9 cellular contexts compared by ENCODE assay signal in genomic region chr1:182430263-182431068, GRCh38. TPM values are rescaled to one million over a fixed set of nuclear protein-coding genes. Genes with fewer than 3 reads are reported as not detected.
DNase-seq lines count a peak whose midpoint lies in the region; ATAC-seq, FAIRE-seq and TF ChIP-seq lines count a peak whose summit lies in the region.
"Had no signal": no experiment of that assay in that cellular context is flagged by ENCODE, and none has a peak within 500 bp of the region (broad histone marks: within the 10 kb centered on the region; RNA-seq: fewer than 3 reads in every experiment).

No MANE protein-coding gene starts in this region.

- H3K27me3 Mint-ChIP-seq in natural killer cell (ENCODE audit: low read depth in 2 of 2): peaks cover 0 to 8% of the 10 kb centered on the region in 2 donors

- H3K27me3 ChIP-seq in trophoblast cell (ENCODE audit: insufficient read depth, low read length): no peaks in the 10 kb centered on the region

- H3K27ac Mint-ChIP-seq in natural killer cell: no peak overlapping the region

- H2AK5ac ChIP-seq in trophoblast cell (ENCODE audit: low read length): no peak overlapping the region

- H3K4me1 ChIP-seq in trophoblast cell (ENCODE audit: control insufficient read depth in 1 of 2, insufficient read depth in 2 of 2, low read length in 2 of 2): no peaks in the 10 kb centered on the region

- H2BK12ac ChIP-seq in trophoblast cell (ENCODE audit: low read length): no peak overlapping the region

- H4K8ac ChIP-seq in trophoblast cell (ENCODE audit: low read depth, low read length): no peak overlapping the region

- H3K18ac ChIP-seq in trophoblast cell (ENCODE audit: low read length): no peak overlapping the region

- H3K4me2 ChIP-seq in trophoblast cell (ENCODE audit: low read length): no peak overlapping the region

- no peak overlapping the region for H3K4me3 ChIP-seq in trophoblast cell (ENCODE audit: low read depth, low read length)

- no peak overlapping the region for H2AFZ ChIP-seq in trophoblast cell (ENCODE audit: insufficient read depth, low read length, poor library complexity)

- H4K12ac ChIP-seq in trophoblast cell (ENCODE audit: low read depth, low read length): no peak overlapping the region

- no peak overlapping the region for H3K27ac ChIP-seq in trophoblast cell (ENCODE audit: low read depth, low read length)

- H3K4ac ChIP-seq in trophoblast cell (ENCODE audit: low read depth, low read length): no peak overlapping the region

- DNase-seq in GM18507 (ENCODE audit: extremely low spot score, insufficient read length, low read depth): no peak
- DNase-seq in T-helper 9 cell: peak; percentile 8
- no peak for DNase-seq in natural killer cell
- DNase-seq in anterior cingulate cortex (lab: John Stamatoyannopoulos, UW): no peak
- DNase-seq in hippocampal formation (lab: John Stamatoyannopoulos, UW): no peak
- no peak for DNase-seq in trophoblast cell

- H3K9ac ChIP-seq in trophoblast cell (ENCODE audit: low read length): no peak overlapping the region

- intact Hi-C loops in natural killer cell (cut with micrococcal nuclease): no loop called here

- H4K91ac ChIP-seq in trophoblast cell (ENCODE audit: low read depth, low read length): no peak overlapping the region

- no peaks in the 10 kb centered on the region for H3K79me2 ChIP-seq in trophoblast cell (ENCODE audit: control insufficient read depth, insufficient read depth, low read length, poor library complexity)

- no peak overlapping the region for H3K4me3 Mint-ChIP-seq in natural killer cell

- FAIRE-seq in GM18507 (lab: Jason Lieb, UNC): peak; percentile 85

- H3K23ac ChIP-seq in trophoblast cell (ENCODE audit: low read length): no peak overlapping the region

- no peaks in the 10 kb centered on the region for H3K36me3 ChIP-seq in trophoblast cell (ENCODE audit: control insufficient read depth in 1 of 2, insufficient read depth in 2 of 2, low read length in 2 of 2)

- H3K36me3 Mint-ChIP-seq in natural killer cell: no peaks in the 10 kb centered on the region

- TF ChIP-seq CTCF in natural killer cell (IDR thresholded peaks at IDR 0.05): no peak

- H3K4me1 Mint-ChIP-seq in natural killer cell: peaks cover 11 to 15% of the 10 kb centered on the region in 2 donors

- H2BK120ac ChIP-seq in trophoblast cell (ENCODE audit: insufficient read depth, low read length, poor library complexity): no peak overlapping the region

- no peaks in the 10 kb centered on the region for H3K79me1 ChIP-seq in trophoblast cell (ENCODE audit: low read length)

- H3K14ac ChIP-seq in trophoblast cell (ENCODE audit: low read length): no peak overlapping the region

- ATAC-seq in HG03159 (IDR thresholded peaks at IDR 0.05; ENCODE audit: unreplicated experiment) (peak; percentile 43), natural killer cell (peak; percentile 80 to 86 (median 82)), HG03469 (IDR thresholded peaks at IDR 0.05; ENCODE audit: unreplicated experiment) (no peak)
- ATAC-seq: sciatic nerve had no signal

- H3K9me3 Mint-ChIP-seq in natural killer cell: no peaks in the 10 kb centered on the region

- no CpG with 5 or more reads among the region's 11 CpGs for WGBS in trophoblast cell (ENCODE audit: extremely low coverage, insufficient coverage, insufficient read length)

- no peaks in the 10 kb centered on the region for H3K9me3 ChIP-seq in trophoblast cell (ENCODE audit: insufficient read depth, low read depth, low read length)

- H2BK5ac ChIP-seq in trophoblast cell (ENCODE audit: low read depth, low read length, poor library complexity): no peak overlapping the region

RNA-seq across cellular contexts. Expression of gene RGSL1, which starts 19.5 kb away (rescaled TPM):
- not detected for total RNA-seq in natural killer cell
- not detected in 2 replicates for polyA plus RNA-seq in trophoblast cell (2013)
- total RNA-seq: sciatic nerve had no signal

RNA-seq across cellular contexts. Expression of gene TEDDM1, which starts 30.0 kb away (rescaled TPM):
- total RNA-seq in natural killer cell: not detected
- polyA plus RNA-seq in trophoblast cell (2013): not detected in 2 replicates
- total RNA-seq: sciatic nerve had no signal

RNA-seq across cellular contexts. Expression of gene GLUL, which starts 38.9 kb away (rescaled TPM):
- total RNA-seq in natural killer cell: 100 to 1,000 TPM; 128 to 420 (median 134) TPM
- polyA plus RNA-seq in trophoblast cell (2013): 122 and 127 TPM in 2 replicates
